7 cellular contexts compared by ENCODE assay signal in the genomic region with DNA sequence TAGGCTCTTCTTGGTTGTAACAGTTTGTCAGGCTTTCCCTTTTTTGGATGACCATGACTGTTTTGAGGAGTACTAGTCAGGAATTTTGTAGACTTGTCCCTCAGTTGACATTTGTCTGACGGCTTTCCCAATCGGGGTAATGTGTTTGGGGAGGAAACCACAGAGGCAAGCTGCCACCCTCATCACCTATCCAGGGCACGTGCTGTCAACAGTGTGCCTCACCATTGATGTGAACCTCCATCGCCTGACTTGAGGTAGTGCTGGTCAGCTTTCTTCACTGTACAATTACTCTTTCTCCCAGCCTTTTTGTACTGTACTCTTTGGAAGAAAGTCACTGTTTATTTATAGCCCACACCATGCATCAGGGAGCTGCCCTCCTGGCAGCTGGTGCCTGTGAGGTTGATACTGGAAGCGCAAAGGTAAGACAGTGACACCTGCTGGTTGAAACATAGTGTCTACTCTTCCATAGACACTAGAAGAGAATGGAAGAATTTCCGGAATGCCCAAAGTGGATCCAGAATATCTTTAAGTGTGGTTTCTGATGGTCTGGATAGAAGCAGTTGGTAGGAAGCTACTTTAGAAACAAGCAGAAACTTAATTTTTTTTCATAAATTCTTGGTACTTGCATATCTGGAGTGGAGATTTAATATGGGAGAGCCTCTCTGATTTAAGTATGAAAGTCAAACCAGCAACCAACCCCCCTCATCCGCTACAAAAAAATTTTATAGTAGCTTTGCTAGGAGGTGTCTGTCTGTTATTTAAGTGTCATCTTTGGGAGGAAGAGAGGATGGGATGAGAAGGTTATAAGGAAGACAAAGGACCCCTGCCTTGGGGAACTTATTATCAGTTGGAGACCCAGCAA.
DNase-seq lines count a peak whose midpoint lies in the region; ATAC-seq, FAIRE-seq and TF ChIP-seq lines count a peak whose summit lies in the region.

No MANE protein-coding gene starts in this region.

- peak; percentile 53 for DNase-seq in NCI-H146 (lab: John Stamatoyannopoulos, UW)
- peak; percentile 69 for DNase-seq in Right ventricle myocardium superior
- no peak for DNase-seq in sciatic nerve (ENCODE audit: low spot score)
- DNase-seq in DMS153 (lab: John Stamatoyannopoulos, UW): no peak

- ATAC-seq in GM21786 (IDR thresholded peaks at IDR 0.05; ENCODE audit: unreplicated experiment) (peak; percentile 73), Right ventricle myocardium superior (ENCODE audit: poor library complexity) (peak; percentile 97), sciatic nerve (peak; percentile 88)

- H3K27ac ChIP-seq in VCaP: no peak overlapping the region

- intact Hi-C loops in Right ventricle myocardium superior (cut with DNase I): no loop called here
- intact Hi-C loops in sciatic nerve (cut with DNase I): no loop called here

- FAIRE-seq in G401.6 (lab: Jason Lieb, UNC): peak; percentile 47

- peak; percentile 93 for TF ChIP-seq CTCF in VCaP (conservative IDR thresholded peaks at IDR 0.05)

Comparison
In these comparisons a context has a peak if more than half of its experiments do, and no peak if none do; other contexts are left out.
1. DNase-seq: peak in NCI-H146 (single experiment) and Right ventricle myocardium superior (single experiment); none in sciatic nerve (single experiment) and DMS153 (single experiment).
2. Peak in every context shown above with its lines, with median percentiles within 50 percentile points of each other: ATAC-seq.